ENCODE assay signal across 17 cellular contexts in genomic region chr20:63702751-63703470, GRCh38. TPM values are rescaled to one million over a fixed set of nuclear protein-coding genes. Genes with fewer than 3 reads are reported as not detected.
DNase-seq lines count a peak whose midpoint lies in the region; ATAC-seq, FAIRE-seq and TF ChIP-seq lines count a peak whose summit lies in the region.
"Had no signal": no experiment of that assay in that cellular context is flagged by ENCODE, and none has a peak within 500 bp of the region (broad histone marks: within the 10 kb centered on the region; RNA-seq: fewer than 3 reads in every experiment).

No MANE protein-coding gene starts in this region.

- no peak overlapping the region for H3K4me2 ChIP-seq in HepG2 (ENCODE audit: low read depth, low read length)

- no peak for ATAC-seq in HepG2

- no TSS peak for BruUV-seq in HepG2 (replicated peaks; lab: Mats Ljungman, UMichigan)

- in situ Hi-C loops in HepG2 (cut with HindIII; ENCODE audit: extremely low pct_ligation_motif_present, low pct_unique_long_range_greater_than_20kb) = loop anchor here (10.0 kb wide), 1 partner anchor 82 kb away; no protein-coding TSS in a partner anchor

- TF ChIP-seq POLR2A in HepG2 (IDR thresholded peaks at IDR 0.05; ENCODE audit: insufficient read depth in 1 of 2, low read depth in 2 of 2, low read length in 2 of 2) = no peak; a peak in 1 of 4 replicates

- H3K4me3 ChIP-seq in HepG2 (replicated peaks in 1 of 3; ENCODE audit: insufficient read depth in 1 of 3, low read depth in 2 of 3, low read length in 3 of 3) = no peak overlapping the region
- H3K4me3 ChIP-seq: dorsolateral prefrontal cortex, tibial artery had no signal

- no peaks in the 10 kb centered on the region for H3K9me3 ChIP-seq in HepG2 (ENCODE audit: low read length)
- H3K9me3 ChIP-seq: tibial artery had no signal

- POLR2A ChIA-PET in RWPE1 (lab: Yijun Ruan, JAX; ENCODE audit: low non-redundant PET) = interaction anchor here (0.6 to 1.0 kb wide), 3 partner anchors 38 to 162 kb away, joined by 3 read pairs; partner anchors contain the start of gene TPD52L2
- POLR2A ChIA-PET in HepG2 (lab: Yijun Ruan, JAX) = interaction anchor here (0.8 to 12.4 kb wide), 4 partner anchors 33 to 165 kb away, joined by 4 to 190 read pairs (median 8); partner anchors contain the start of genes LIME1, SLC2A4RG and TPD52L2

- 91% methylated on average over 11 of the region's 13 CpGs for WGBS in HepG2 (ENCODE audit: low lambda C conversion rate)

- H4K20me1 ChIP-seq in HepG2 (ENCODE audit: insufficient read depth, low read length) = peaks cover 10% of the 10 kb centered on the region; the same call in 1 of the 2 replicates

- no peaks in the 10 kb centered on the region; a peak in 1 of 5 replicates for H3K27me3 ChIP-seq in HepG2 (ENCODE audit: control insufficient read depth in 1 of 2, insufficient read depth in 2 of 2, low read length in 2 of 2)
- H3K27me3 ChIP-seq: dorsolateral prefrontal cortex, tibial artery had no signal

- peak; percentile 2 for DNase-seq in activated CD4-positive, alpha-beta T cell treated with anti-CD3 and anti-CD28 coated beads for 48 hours
- no peak for DNase-seq in activated CD4-positive, alpha-beta T cell treated with anti-CD3 and anti-CD28 coated beads, Interleukin-2, amount 50 U/mL, for 48 hours
- DNase-seq in D721Med (ENCODE audit: insufficient read length, low spot score) (peak; percentile 2), RWPE1 (ENCODE audit: low spot score) (no peak), HepG2 (ENCODE audit: low spot score) (no peak), COLO829 (ENCODE audit: low spot score) (no peak)
- no peak for DNase-seq in activated CD4-positive, alpha-beta T cell treated with anti-CD3 and anti-CD28 coated beads, Interleukin-2, amount 50 U/mL, for 4 hours
- no peak for DNase-seq in activated CD4-positive, CD25-positive, alpha-beta regulatory T cell treated with anti-CD3 and anti-CD28 coated beads, Interleukin-2, amount 50 U/mL, for 72 hours
- DNase-seq: activated T-cell treated with anti-CD3 and anti-CD28 coated beads, Interleukin-2, amount 50 U/mL, for 48 hours; CD4-positive, CD25-positive, alpha-beta regulatory T cell; RPMI8226; stimulated activated CD4-positive, alpha-beta T cell treated with anti-CD3 and anti-CD28 coated beads, Interleukin-4, amount 100 ng/mL, for 1 hour; T-helper 2 cell had no signal

- no peak for TF ChIP-seq EP300 in HepG2 (IDR thresholded peaks at IDR 0.05; ENCODE audit: low read depth in 2 of 2, low read length in 2 of 2)
- no peak for TF ChIP-seq EP300 in HepG2 (CRISPR knock-in tag; IDR thresholded peaks at IDR 0.05; ENCODE audit: borderline replicate concordance)

- peaks cover 17 to 32% of the 10 kb centered on the region in 2 experiments for H3K36me3 ChIP-seq in HepG2 (replicated peaks in 1 of 2; ENCODE audit: control insufficient read depth in 1 of 2, insufficient read depth in 2 of 2, low read length in 2 of 2)

- TF ChIP-seq CTCF in D721Med (IDR thresholded peaks at IDR 0.05; ENCODE audit: insufficient read depth, missing control alignments) (no peak), RWPE1 (conservative IDR thresholded peaks at IDR 0.05; ENCODE audit: low read depth) (no peak), HepG2 (CRISPR knock-in tag; IDR thresholded peaks at IDR 0.05) (no peak)

- intact Hi-C loops in HepG2 (cut with micrococcal nuclease; ENCODE audit: unreplicated experiment) = no loop called here

- no peak for TF ChIP-seq RAD21 in HepG2 (CRISPR knock-in tag; IDR thresholded peaks at IDR 0.05)

- H3K9ac ChIP-seq in HepG2 (ENCODE audit: insufficient read depth, low read depth, low read length) = no peak overlapping the region

- H3K4me1 ChIP-seq in HepG2 (ENCODE audit: insufficient read depth, low read length) = peaks cover 11% of the 10 kb centered on the region

- CTCF ChIA-PET in RWPE1 (lab: Yijun Ruan, JAX) = interaction anchor here (2.0 kb wide), 1 partner anchor 271 kb away, joined by 10 read pairs; no protein-coding TSS in a partner anchor
- CTCF ChIA-PET in HepG2 (lab: Yijun Ruan, JAX; ENCODE audit: low intra/inter-chr PET ratio, low total read pairs) = no interaction called here

- peaks cover 22% of the 10 kb centered on the region for H3K79me2 ChIP-seq in HepG2 (ENCODE audit: insufficient read depth, low read length)

- no peak overlapping the region for H2AFZ ChIP-seq in HepG2 (ENCODE audit: low read length)

- FAIRE-seq in D721Med (lab: Jason Lieb, UNC) = no peak
- FAIRE-seq in HepG2 (lab: Jason Lieb, UNC) = no peak

- peak overlapping the region; percentile 97 for H3K27ac ChIP-seq in RWPE1
- H3K27ac ChIP-seq in HepG2 (ENCODE audit: extremely low read length, insufficient read depth, low read length) = no peak overlapping the region
- H3K27ac ChIP-seq: dorsolateral prefrontal cortex, tibial artery had no signal

RNA-seq across cellular contexts. Expression of gene ARFRP1, which starts 4.9 kb away (rescaled TPM):
- 33.7 and 51.1 TPM in 2 replicates for total RNA-seq in HepG2 (2016; rRNA removed; fragmentation: Illumina TruSeq; extraction: Trizol)
- 9.6 and 11.5 TPM in 2 replicates for total RNA-seq in HepG2 (2016; cell fraction: cytosol; rRNA removed; fragmentation: Illumina TruSeq; extraction: Trizol; ENCODE audit: low read depth)
- 31.8 and 53.2 TPM in 2 replicates for total RNA-seq in HepG2 (2016; cell fraction: insoluble cytoplasmic fraction; rRNA removed; fragmentation: Illumina TruSeq; extraction: Trizol)
- total RNA-seq in HepG2 (2016; cell fraction: membrane; rRNA removed; fragmentation: Illumina TruSeq; extraction: Trizol) = 22.2 and 23.1 TPM in 2 replicates
- 37.5 and 46.0 TPM in 2 replicates for total RNA-seq in HepG2 (2016; cell fraction: nucleus; rRNA removed; fragmentation: Illumina TruSeq; extraction: Trizol)
- 32.0 and 42.8 TPM in 2 replicates for polyA plus RNA-seq in HepG2 (2011; rRNA removed)
- polyA plus RNA-seq in HepG2 (2011; cell fraction: cytosol; rRNA removed) = 48.5 and 49.6 TPM in 2 replicates
- 123 and 125 TPM in 2 replicates for polyA plus RNA-seq in HepG2 (2011; cell fraction: nucleus; rRNA removed)
- 26.6 and 30.7 TPM in 2 replicates for polyA plus RNA-seq in HepG2 (2012)
- polyA plus RNA-seq in HepG2 (2016; cell fraction: cytosol; fragmentation: Illumina TruSeq; extraction: Trizol; ENCODE audit: low read depth) = 8.8 and 9.1 TPM in 2 replicates
- polyA plus RNA-seq in HepG2 (2016; cell fraction: insoluble cytoplasmic fraction; fragmentation: Illumina TruSeq; extraction: Trizol; ENCODE audit: low read depth) = 30.0 and 34.6 TPM in 2 replicates
- 12.6 and 13.5 TPM in 2 replicates for polyA plus RNA-seq in HepG2 (2016; cell fraction: membrane; fragmentation: Illumina TruSeq; extraction: Trizol; ENCODE audit: low read depth)
- 86.0 and 91.0 TPM in 2 replicates for polyA plus RNA-seq in HepG2 (2016; cell fraction: nucleus; fragmentation: Illumina TruSeq; extraction: Trizol; ENCODE audit: insufficient read depth, low read depth)
- polyA minus RNA-seq in HepG2 (2011; rRNA and poly(A)+ RNA removed; ENCODE audit: low replicate concordance) = 28.5 and 35.1 TPM in 2 replicates
- polyA minus RNA-seq in HepG2 (2011; cell fraction: cytosol; rRNA and poly(A)+ RNA removed) = 10.4 and 12.4 TPM in 2 replicates
- polyA minus RNA-seq in HepG2 (2011; cell fraction: nucleus; rRNA and poly(A)+ RNA removed) = 55.9 and 67.1 TPM in 2 replicates

RNA-seq across cellular contexts. Expression of gene ZGPAT, which starts 4.9 kb away (rescaled TPM):
- 40.2 and 41.9 TPM in 2 replicates for total RNA-seq in HepG2 (2016; rRNA removed; fragmentation: Illumina TruSeq; extraction: Trizol)
- total RNA-seq in HepG2 (2016; cell fraction: cytosol; rRNA removed; fragmentation: Illumina TruSeq; extraction: Trizol; ENCODE audit: low read depth) = 34.8 and 37.0 TPM in 2 replicates
- 37.7 and 46.6 TPM in 2 replicates for total RNA-seq in HepG2 (2016; cell fraction: insoluble cytoplasmic fraction; rRNA removed; fragmentation: Illumina TruSeq; extraction: Trizol)
- total RNA-seq in HepG2 (2016; cell fraction: membrane; rRNA removed; fragmentation: Illumina TruSeq; extraction: Trizol) = 18.3 and 22.0 TPM in 2 replicates
- total RNA-seq in HepG2 (2016; cell fraction: nucleus; rRNA removed; fragmentation: Illumina TruSeq; extraction: Trizol) = 23.9 and 24.8 TPM in 2 replicates
- polyA plus RNA-seq in HepG2 (2011; rRNA removed) = 23.0 and 32.8 TPM in 2 replicates
- 17.1 and 24.8 TPM in 2 replicates for polyA plus RNA-seq in HepG2 (2011; cell fraction: cytosol; rRNA removed)
- 93.0 and 104 TPM in 2 replicates for polyA plus RNA-seq in HepG2 (2011; cell fraction: nucleus; rRNA removed)
- 16.8 and 17.7 TPM in 2 replicates for polyA plus RNA-seq in HepG2 (2012)
- polyA plus RNA-seq in HepG2 (2016; cell fraction: cytosol; fragmentation: Illumina TruSeq; extraction: Trizol; ENCODE audit: low read depth) = 4.5 and 5.1 TPM in 2 replicates
- 36.0 and 43.8 TPM in 2 replicates for polyA plus RNA-seq in HepG2 (2016; cell fraction: insoluble cytoplasmic fraction; fragmentation: Illumina TruSeq; extraction: Trizol; ENCODE audit: low read depth)
- polyA plus RNA-seq in HepG2 (2016; cell fraction: membrane; fragmentation: Illumina TruSeq; extraction: Trizol; ENCODE audit: low read depth) = 9.1 and 10.0 TPM in 2 replicates
- 70.9 and 80.9 TPM in 2 replicates for polyA plus RNA-seq in HepG2 (2016; cell fraction: nucleus; fragmentation: Illumina TruSeq; extraction: Trizol; ENCODE audit: insufficient read depth, low read depth)
- polyA minus RNA-seq in HepG2 (2011; rRNA and poly(A)+ RNA removed; ENCODE audit: low replicate concordance) = 12.8 and 40.1 TPM in 2 replicates
- 9.3 and 9.5 TPM in 2 replicates for polyA minus RNA-seq in HepG2 (2011; cell fraction: cytosol; rRNA and poly(A)+ RNA removed)
- 13.8 and 15.9 TPM in 2 replicates for polyA minus RNA-seq in HepG2 (2011; cell fraction: nucleus; rRNA and poly(A)+ RNA removed)

RNA-seq across cellular contexts. Expression of gene TNFRSF6B, which starts 6.5 kb away (rescaled TPM):
- not detected in 2 replicates for total RNA-seq in HepG2 (2016; rRNA removed; fragmentation: Illumina TruSeq; extraction: Trizol)
- total RNA-seq in HepG2 (2016; cell fraction: cytosol; rRNA removed; fragmentation: Illumina TruSeq; extraction: Trizol; ENCODE audit: low read depth) = not detected in 2 replicates
- not detected in 2 replicates for total RNA-seq in HepG2 (2016; cell fraction: insoluble cytoplasmic fraction; rRNA removed; fragmentation: Illumina TruSeq; extraction: Trizol)
- total RNA-seq in HepG2 (2016; cell fraction: membrane; rRNA removed; fragmentation: Illumina TruSeq; extraction: Trizol) = not detected in 2 replicates
- total RNA-seq in HepG2 (2016; cell fraction: nucleus; rRNA removed; fragmentation: Illumina TruSeq; extraction: Trizol) = not detected in 2 replicates
- 0.24 and 0.86 TPM in 2 replicates for polyA plus RNA-seq in HepG2 (2011; rRNA removed)
- 0.45 and 1.3 TPM in 2 replicates for polyA plus RNA-seq in HepG2 (2011; cell fraction: cytosol; rRNA removed)
- 22.5 and 36.0 TPM in 2 replicates for polyA plus RNA-seq in HepG2 (2011; cell fraction: nucleus; rRNA removed)
- polyA plus RNA-seq in HepG2 (2012) = 0.55 TPM in 1 of 2 replicates, not detected in the other
- polyA plus RNA-seq in HepG2 (2016; cell fraction: cytosol; fragmentation: Illumina TruSeq; extraction: Trizol; ENCODE audit: low read depth) = 0.45 and 0.48 TPM in 2 replicates
- polyA plus RNA-seq in HepG2 (2016; cell fraction: insoluble cytoplasmic fraction; fragmentation: Illumina TruSeq; extraction: Trizol; ENCODE audit: low read depth) = 0.32 TPM in 1 of 2 replicates, not detected in the other
- 0.37 and 0.71 TPM in 2 replicates for polyA plus RNA-seq in HepG2 (2016; cell fraction: membrane; fragmentation: Illumina TruSeq; extraction: Trizol; ENCODE audit: low read depth)
- polyA plus RNA-seq in HepG2 (2016; cell fraction: nucleus; fragmentation: Illumina TruSeq; extraction: Trizol; ENCODE audit: insufficient read depth, low read depth) = not detected in 2 replicates
- polyA minus RNA-seq in HepG2 (2011; rRNA and poly(A)+ RNA removed; ENCODE audit: low replicate concordance) = not detected in 2 replicates
- not detected in 2 replicates for polyA minus RNA-seq in HepG2 (2011; cell fraction: cytosol; rRNA and poly(A)+ RNA removed)
- not detected in 2 replicates for polyA minus RNA-seq in HepG2 (2011; cell fraction: nucleus; rRNA and poly(A)+ RNA removed)
- total RNA-seq: CD4-positive, CD25-positive, alpha-beta regulatory T cell; H9 had no signal
- polyA plus RNA-seq: CD4-positive, CD25-positive, alpha-beta regulatory T cell; IgD-negative memory B cell had no signal

RNA-seq across cellular contexts. Expression of gene LIME1, which starts 33.6 kb away (rescaled TPM):
- total RNA-seq in HepG2 (2016; rRNA removed; fragmentation: Illumina TruSeq; extraction: Trizol) = 51.5 and 61.5 TPM in 2 replicates
- total RNA-seq in HepG2 (2016; cell fraction: cytosol; rRNA removed; fragmentation: Illumina TruSeq; extraction: Trizol; ENCODE audit: low read depth) = 59.8 and 81.2 TPM in 2 replicates
- 46.5 and 57.9 TPM in 2 replicates for total RNA-seq in HepG2 (2016; cell fraction: insoluble cytoplasmic fraction; rRNA removed; fragmentation: Illumina TruSeq; extraction: Trizol)
- total RNA-seq in HepG2 (2016; cell fraction: membrane; rRNA removed; fragmentation: Illumina TruSeq; extraction: Trizol) = 59.4 and 77.4 TPM in 2 replicates
- 31.7 and 32.4 TPM in 2 replicates for total RNA-seq in HepG2 (2016; cell fraction: nucleus; rRNA removed; fragmentation: Illumina TruSeq; extraction: Trizol)
- polyA plus RNA-seq in HepG2 (2011; rRNA removed) = 13.0 and 23.5 TPM in 2 replicates
- 20.4 and 43.4 TPM in 2 replicates for polyA plus RNA-seq in HepG2 (2011; cell fraction: cytosol; rRNA removed)
- polyA plus RNA-seq in HepG2 (2011; cell fraction: nucleus; rRNA removed) = 145 and 202 TPM in 2 replicates
- 14.6 and 20.3 TPM in 2 replicates for polyA plus RNA-seq in HepG2 (2012)
- polyA plus RNA-seq in HepG2 (2016; cell fraction: cytosol; fragmentation: Illumina TruSeq; extraction: Trizol; ENCODE audit: low read depth) = 90.7 and 108 TPM in 2 replicates
- polyA plus RNA-seq in HepG2 (2016; cell fraction: insoluble cytoplasmic fraction; fragmentation: Illumina TruSeq; extraction: Trizol; ENCODE audit: low read depth) = 72.4 and 82.2 TPM in 2 replicates
- 75.9 and 77.5 TPM in 2 replicates for polyA plus RNA-seq in HepG2 (2016; cell fraction: membrane; fragmentation: Illumina TruSeq; extraction: Trizol; ENCODE audit: low read depth)
- polyA plus RNA-seq in HepG2 (2016; cell fraction: nucleus; fragmentation: Illumina TruSeq; extraction: Trizol; ENCODE audit: insufficient read depth, low read depth) = 89.9 and 96.0 TPM in 2 replicates
- polyA minus RNA-seq in HepG2 (2011; rRNA and poly(A)+ RNA removed; ENCODE audit: low replicate concordance) = 2.1 and 20.3 TPM in 2 replicates
- 22.2 and 31.7 TPM in 2 replicates for polyA minus RNA-seq in HepG2 (2011; cell fraction: cytosol; rRNA and poly(A)+ RNA removed)
- 13.2 and 15.8 TPM in 2 replicates for polyA minus RNA-seq in HepG2 (2011; cell fraction: nucleus; rRNA and poly(A)+ RNA removed)

RNA-seq across cellular contexts. Expression of gene SLC2A4RG, which starts 36.7 kb away (rescaled TPM):
- 47.4 and 91.4 TPM in 2 replicates for total RNA-seq in HepG2 (2016; rRNA removed; fragmentation: Illumina TruSeq; extraction: Trizol)
- total RNA-seq in HepG2 (2016; cell fraction: cytosol; rRNA removed; fragmentation: Illumina TruSeq; extraction: Trizol; ENCODE audit: low read depth) = 129 and 134 TPM in 2 replicates
- 39.6 and 94.5 TPM in 2 replicates for total RNA-seq in HepG2 (2016; cell fraction: insoluble cytoplasmic fraction; rRNA removed; fragmentation: Illumina TruSeq; extraction: Trizol)
- total RNA-seq in HepG2 (2016; cell fraction: membrane; rRNA removed; fragmentation: Illumina TruSeq; extraction: Trizol) = 171 and 186 TPM in 2 replicates
- total RNA-seq in HepG2 (2016; cell fraction: nucleus; rRNA removed; fragmentation: Illumina TruSeq; extraction: Trizol) = 92.1 and 130 TPM in 2 replicates
- polyA plus RNA-seq in HepG2 (2011; rRNA removed) = 95.9 and 105 TPM in 2 replicates
- polyA plus RNA-seq in HepG2 (2011; cell fraction: cytosol; rRNA removed) = 36.7 and 62.3 TPM in 2 replicates
- polyA plus RNA-seq in HepG2 (2011; cell fraction: nucleus; rRNA removed) = 581 and 754 TPM in 2 replicates
- polyA plus RNA-seq in HepG2 (2012) = 65.4 and 92.2 TPM in 2 replicates
- polyA plus RNA-seq in HepG2 (2016; cell fraction: cytosol; fragmentation: Illumina TruSeq; extraction: Trizol; ENCODE audit: low read depth) = 354 and 372 TPM in 2 replicates
- 107 and 130 TPM in 2 replicates for polyA plus RNA-seq in HepG2 (2016; cell fraction: insoluble cytoplasmic fraction; fragmentation: Illumina TruSeq; extraction: Trizol; ENCODE audit: low read depth)
- 352 and 381 TPM in 2 replicates for polyA plus RNA-seq in HepG2 (2016; cell fraction: membrane; fragmentation: Illumina TruSeq; extraction: Trizol; ENCODE audit: low read depth)
- 510 and 535 TPM in 2 replicates for polyA plus RNA-seq in HepG2 (2016; cell fraction: nucleus; fragmentation: Illumina TruSeq; extraction: Trizol; ENCODE audit: insufficient read depth, low read depth)
- polyA minus RNA-seq in HepG2 (2011; rRNA and poly(A)+ RNA removed; ENCODE audit: low replicate concordance) = 23.9 and 51.3 TPM in 2 replicates
- polyA minus RNA-seq in HepG2 (2011; cell fraction: cytosol; rRNA and poly(A)+ RNA removed) = 24.3 and 27.0 TPM in 2 replicates
- 61.3 and 75.8 TPM in 2 replicates for polyA minus RNA-seq in HepG2 (2011; cell fraction: nucleus; rRNA and poly(A)+ RNA removed)

Comparison
In these comparisons a context has a peak if more than half of its experiments do, and no peak if none do; other contexts are left out.
1. DNase-seq: peak in activated CD4-positive, alpha-beta T cell treated with anti-CD3 and anti-CD28 coated beads for 48 hours (single experiment) and D721Med (single experiment); none in activated CD4-positive, alpha-beta T cell treated with anti-CD3 and anti-CD28 coated beads, Interleukin-2, amount 50 U/mL, for 48 hours (0 of 2), RWPE1 (single experiment), HepG2 (single experiment), activated CD4-positive, alpha-beta T cell treated with anti-CD3 and anti-CD28 coated beads, Interleukin-2, amount 50 U/mL, for 4 hours (0 of 2), COLO829 (single experiment) and activated CD4-positive, CD25-positive, alpha-beta regulatory T cell treated with anti-CD3 and anti-CD28 coated beads, Interleukin-2, amount 50 U/mL, for 72 hours (single experiment).